ENCODE assay signal across 19 cellular contexts in the genomic region with DNA sequence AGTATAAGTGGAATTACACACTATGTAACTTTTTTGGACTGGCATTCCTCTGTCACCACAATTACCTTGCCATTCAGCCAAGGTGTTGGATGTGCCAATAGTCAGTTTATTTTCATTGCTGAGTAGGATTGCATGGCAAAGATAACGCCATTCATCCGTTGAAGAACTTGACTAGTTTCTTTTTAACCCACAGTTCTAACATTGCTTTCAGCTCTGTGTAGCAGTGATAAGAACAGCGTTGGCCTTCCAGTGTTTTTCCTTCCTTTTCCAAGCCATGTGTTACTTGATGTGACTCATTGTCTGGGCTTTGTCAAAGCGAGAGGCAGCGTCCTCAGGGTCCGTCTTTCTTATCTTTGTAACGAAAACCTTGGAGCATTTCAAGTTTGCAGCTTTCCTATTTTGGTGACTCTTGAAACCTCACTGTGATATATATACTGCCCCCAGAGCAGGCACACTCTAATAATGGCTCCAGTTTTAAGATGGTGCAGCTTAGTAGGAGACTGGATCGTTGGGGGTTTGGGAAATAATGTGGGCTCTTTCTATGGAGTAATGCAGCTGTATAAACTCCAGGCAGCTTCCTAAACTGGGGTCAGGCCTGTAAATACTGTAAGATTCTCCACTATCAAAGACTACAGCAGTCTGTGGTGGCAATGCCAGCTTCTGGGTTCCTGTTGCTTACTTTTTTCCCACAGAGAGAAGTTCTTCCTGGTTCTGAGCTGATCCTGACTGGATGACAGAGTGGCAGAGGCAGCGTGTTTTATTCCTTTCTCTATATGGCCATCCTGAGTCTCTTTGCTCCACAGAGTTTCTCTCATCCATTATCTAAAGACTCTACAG. TPM values are rescaled to one million over a fixed set of nuclear protein-coding genes. Genes with fewer than 3 reads are reported as not detected.
A peak's percentile ranks its signal among the peaks of the same experiment; 100 is the strongest.
DNase-seq lines count a peak whose midpoint lies in the region; ATAC-seq and TF ChIP-seq lines count a peak whose summit lies in the region.
"Had no signal": no experiment of that assay in that cellular context is flagged by ENCODE, and none has a peak within 500 bp of the region (broad histone marks: within the 10 kb centered on the region; RNA-seq: fewer than 3 reads in every experiment).

No MANE protein-coding gene starts in this region.

- H3K9me3 ChIP-seq in GM23248 (ENCODE audit: low read depth) (no peaks in the 10 kb centered on the region), adipocyte (ENCODE audit: control insufficient read depth, low read length) (no peaks in the 10 kb centered on the region), trophoblast cell (ENCODE audit: insufficient read depth, low read depth, low read length) (no peaks in the 10 kb centered on the region)
- H3K9me3 ChIP-seq: tibial nerve had no signal

- peak overlapping the region; percentile 1; the same call in 1 of the 2 replicates for H3K27ac ChIP-seq in GM23248
- peak overlapping the region; percentile 88 for H3K27ac ChIP-seq in trophoblast cell (ENCODE audit: low read depth, low read length)
- H3K27ac ChIP-seq: BLaER1, tibial nerve had no signal

- H3K9ac ChIP-seq in GM23248 (no peak overlapping the region), adipocyte (ENCODE audit: low read length) (peak overlapping the region; percentile 64), trophoblast cell (ENCODE audit: low read length) (no peak overlapping the region)
- H3K9ac ChIP-seq: BLaER1 had no signal

- in situ Hi-C loops in GM23248 (cut with MboI): no loop called here

- H2BK120ac ChIP-seq in trophoblast cell (ENCODE audit: insufficient read depth, low read length, poor library complexity): peak overlapping the region; percentile 10

- DNase-seq in GM23248 (peak; percentile 58), adipocyte (ENCODE audit: low read depth) (peak; percentile 14), fibroblast of villous mesenchyme (ENCODE audit: low read depth) (peak; percentile 61), trophoblast cell (peak in 1 of 2 donors; percentile 3), SW 1271 (lab: John Stamatoyannopoulos, UW) (no peak), NCI-H748 (lab: John Stamatoyannopoulos, UW; ENCODE audit: unreplicated experiment) (no peak)
- DNase-seq: activated CD4-positive, alpha-beta T cell treated with anti-CD3 and anti-CD28 coated beads for 4 hours; activated naive CD8-positive, alpha-beta T cell treated with anti-CD3 and anti-CD28 coated beads, Interleukin-2, amount 10 ng/mL, durations not matched to agents 7 days and 5 days; activated T-cell treated with anti-CD3 and anti-CD28 coated beads, Interleukin-2, amount 50 U/mL, for 1 hour; DND-41; foreskin melanocyte; T-cell had no signal

- peaks cover 30% of the 10 kb centered on the region for H3F3A ChIP-seq in GM23248 (ENCODE audit: insufficient read depth)

- H3K4me1 ChIP-seq in GM23248 (ENCODE audit: insufficient read depth) (peaks cover 14% of the 10 kb centered on the region), adipocyte (ENCODE audit: control insufficient read depth, insufficient read depth, low read length) (peaks cover 21% of the 10 kb centered on the region), trophoblast cell (ENCODE audit: control insufficient read depth in 1 of 2, insufficient read depth in 2 of 2, low read length in 2 of 2) (peaks cover 7 to 9% of the 10 kb centered on the region in 2 experiments)
- H3K4me1 ChIP-seq: BLaER1, tibial nerve had no signal

- H3K18ac ChIP-seq in trophoblast cell (ENCODE audit: low read length): no peak overlapping the region

- peak overlapping the region; percentile 70 for H3K4me2 ChIP-seq in GM23248 (ENCODE audit: unreplicated experiment)
- peak overlapping the region; percentile 29 for H3K4me2 ChIP-seq in trophoblast cell (ENCODE audit: low read length)
- H3K4me2 ChIP-seq: BLaER1 had no signal

- H3K36me3 ChIP-seq in GM23248 (ENCODE audit: low read depth) (no peaks in the 10 kb centered on the region; the same call in 1 of the 2 replicates), adipocyte (ENCODE audit: control insufficient read depth, insufficient read depth, low read length, severe bottlenecking) (no peaks in the 10 kb centered on the region), trophoblast cell (ENCODE audit: control insufficient read depth in 1 of 2, insufficient read depth in 2 of 2, low read length in 2 of 2) (no peaks in the 10 kb centered on the region)
- H3K36me3 ChIP-seq: tibial nerve had no signal

- peak overlapping the region; percentile 26 for H4K8ac ChIP-seq in trophoblast cell (ENCODE audit: low read depth, low read length)

- H2AFZ ChIP-seq in GM23248 (peak overlapping the region; percentile 69), trophoblast cell (ENCODE audit: insufficient read depth, low read length, poor library complexity) (no peak overlapping the region)

- no peak for TF ChIP-seq CTCF in fibroblast of villous mesenchyme (IDR thresholded peaks at IDR 0.05; ENCODE audit: insufficient read depth, low read depth, low read length)

- H3K79me1 ChIP-seq in trophoblast cell (ENCODE audit: low read length): no peaks in the 10 kb centered on the region

- no peak overlapping the region for H3K23ac ChIP-seq in trophoblast cell (ENCODE audit: low read length)

- 30 to 32% methylated on average over 9 of the region's 9 CpGs for WGBS in GM23248 (ENCODE audit: low coverage in 1 of 2, low lambda C conversion rate in 2 of 2, missing lambda C conversion rate in 2 of 2), 2 experiments
- no CpG with 5 or more reads among the region's 9 CpGs for WGBS in trophoblast cell (ENCODE audit: extremely low coverage, insufficient coverage, insufficient read length)

- H3K79me2 ChIP-seq in GM23248 (ENCODE audit: insufficient read depth) (no peaks in the 10 kb centered on the region), trophoblast cell (ENCODE audit: control insufficient read depth, insufficient read depth, low read length, poor library complexity) (no peaks in the 10 kb centered on the region)

- H4K12ac ChIP-seq in trophoblast cell (ENCODE audit: low read depth, low read length): no peak overlapping the region

- H3K4me3 ChIP-seq in GM23248 (peak overlapping the region; percentile 40), adipocyte (ENCODE audit: low read length) (peak overlapping the region; percentile 68), fibroblast of villous mesenchyme (ENCODE audit: low read depth, low read length) (no peak overlapping the region), trophoblast cell (ENCODE audit: low read depth, low read length) (no peak overlapping the region)
- H3K4me3 ChIP-seq: BLaER1, GM12878, tibial nerve had no signal

- peak overlapping the region; percentile 57 for H4K91ac ChIP-seq in trophoblast cell (ENCODE audit: low read depth, low read length)

- no peak overlapping the region for H3K4ac ChIP-seq in trophoblast cell (ENCODE audit: low read depth, low read length)

- H2BK12ac ChIP-seq in trophoblast cell (ENCODE audit: low read length): peak overlapping the region; percentile 37

- no peak overlapping the region for H3K14ac ChIP-seq in trophoblast cell (ENCODE audit: low read length)

- no peak for ATAC-seq in GM19023 (IDR thresholded peaks at IDR 0.05; ENCODE audit: unreplicated experiment)
- ATAC-seq in HG03135 (IDR thresholded peaks at IDR 0.05; ENCODE audit: unreplicated experiment): no peak
- ATAC-seq: GM12878, T-cell had no signal

- no peaks in the 10 kb centered on the region for H3K27me3 ChIP-seq in GM23248 (replicated peaks; ENCODE audit: insufficient read depth)
- H3K27me3 ChIP-seq in adipocyte (replicated peaks; ENCODE audit: control insufficient read depth, insufficient read depth, low read length): no peaks in the 10 kb centered on the region
- H3K27me3 ChIP-seq in trophoblast cell (ENCODE audit: insufficient read depth, low read length): no peaks in the 10 kb centered on the region
- H3K27me3 ChIP-seq: BLaER1, tibial nerve had no signal

- no peaks in the 10 kb centered on the region for H3K9me2 ChIP-seq in GM23248 (ENCODE audit: insufficient read depth)

- peak overlapping the region; percentile 6 for H2BK5ac ChIP-seq in trophoblast cell (ENCODE audit: low read depth, low read length, poor library complexity)

- H4K20me1 ChIP-seq in GM23248 (ENCODE audit: insufficient read depth): no peaks in the 10 kb centered on the region
- H4K20me1 ChIP-seq: BLaER1 had no signal

- H2AK5ac ChIP-seq in trophoblast cell (ENCODE audit: low read length): no peak overlapping the region

RNA-seq across cellular contexts. Expression of a gene that starts 41.7 kb away (rescaled TPM):
- 14.3 and 16.0 TPM in 2 replicates for total RNA-seq in GM23248 (2014; rRNA removed; shearing (Covaris generic))
- polyA plus RNA-seq in GM23248 (2016; fragmentation: Nextera tagmentation; extraction: Ambion mirVana): 5.1 and 5.2 TPM in 2 replicates
- total RNA-seq in fibroblast of villous mesenchyme: 7.7 and 9.1 TPM in 2 replicates
- 0.31 and 0.42 TPM in 2 replicates for polyA plus RNA-seq in trophoblast cell (2013)
- total RNA-seq: GM12878, myocyte, NCI-H460 had no signal
- polyA plus RNA-seq: GM12878 had no signal

Comparison
In these comparisons a context has a peak if more than half of its experiments do, and no peak if none do; other contexts are left out.
1. DNase-seq: peak in GM23248 (single experiment), adipocyte (single experiment) and fibroblast of villous mesenchyme (single experiment); none in SW 1271 (0 of 2) and NCI-H748 (single experiment).
2. H3K4me3 ChIP-seq: peak in GM23248 (single experiment) and adipocyte (single experiment); none in fibroblast of villous mesenchyme (single experiment) and trophoblast cell (single experiment).